Comparison of ENCODE assay signal across 21 cellular contexts in the genomic region with DNA sequence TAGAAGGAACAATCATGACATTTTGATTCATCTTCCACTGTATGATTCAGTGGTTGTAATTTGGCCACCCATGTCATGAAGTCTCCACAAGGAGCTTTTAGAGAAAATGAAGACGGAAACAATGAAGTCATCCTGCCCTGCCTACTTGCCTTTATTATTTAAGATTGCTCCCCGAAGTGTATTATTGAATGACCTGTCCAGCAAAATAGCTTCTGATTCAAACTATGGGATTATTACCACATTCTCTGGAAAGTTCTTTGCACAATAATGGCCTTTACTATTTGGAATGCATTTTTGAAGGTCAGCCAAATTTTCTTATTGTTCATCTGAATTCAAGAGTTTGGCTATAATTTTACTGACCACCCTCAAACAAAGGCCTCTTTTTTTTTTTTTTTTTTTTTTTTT.
DNase-seq lines count a peak whose midpoint lies in the region; ATAC-seq and TF ChIP-seq lines count a peak whose summit lies in the region.
"Had no signal": no experiment of that assay in that cellular context is flagged by ENCODE, and none has a peak within 500 bp of the region (broad histone marks: within the 10 kb centered on the region; RNA-seq: fewer than 3 reads in every experiment).

No MANE protein-coding gene starts in this region.

- no peak for TF ChIP-seq CTCF in heart right ventricle (IDR thresholded peaks at IDR 0.05)

- WGBS in heart right ventricle, 2 donors, result 52 to 58% methylated on average over 2 of the region's 2 CpGs
- WGBS in aorta, 2 donors, result 27 to 35% methylated on average over 2 of the region's 2 CpGs

- H3K9me3 ChIP-seq in heart right ventricle (no peaks in the 10 kb centered on the region), aorta (ENCODE audit: control insufficient read depth, low read length) (no peaks in the 10 kb centered on the region)
- H3K9me3 ChIP-seq: A549, neutrophil, Peyer's patch had no signal

- H3K27me3 ChIP-seq in heart right ventricle (no peaks in the 10 kb centered on the region), aorta (ENCODE audit: control insufficient read depth in 1 of 2, insufficient read depth in 2 of 2, low read length in 1 of 2) (no peaks in the 10 kb centered on the region)
- H3K27me3 ChIP-seq: foreskin keratinocyte, neutrophil, Peyer's patch had no signal

- H3K4me3 ChIP-seq in heart right ventricle (no peak overlapping the region), aorta (ENCODE audit: low read length in 2 of 2) (no peak overlapping the region)
- H3K4me3 ChIP-seq: A549, coronary artery, K562, Peyer's patch had no signal

- H3K27ac ChIP-seq in heart right ventricle, result peak overlapping the region in 3 of 10 donors; percentile 10 to 52 (median 36)
- H3K27ac ChIP-seq in aorta (ENCODE audit: low read depth in 1 of 2, low read length in 2 of 2), result no peak overlapping the region
- H3K27ac ChIP-seq: A549, foreskin keratinocyte, neutrophil, Peyer's patch had no signal

- in situ Hi-C loops in SK-MEL-5 (cut with HindIII; ENCODE audit: low pct_unique_long_range_greater_than_20kb, low sequenced_read_pairs), result no loop called here

- DNase-seq in heart right ventricle (no peak), Right ventricle myocardium superior (no peak), SK-MEL-5 (ENCODE audit: low read depth, low spot score) (peak; percentile 26), aorta (no peak), NCI-H1694 treated with DMSO at 0.1 percent for 48 hours (lab: John Stamatoyannopoulos, UW) (no peak), DMS53 (lab: John Stamatoyannopoulos, UW) (no peak)
- DNase-seq: activated CD4-positive, alpha-beta T cell treated with anti-CD3 and anti-CD28 coated beads, Interleukin-2, amount 10 ng/mL, durations not matched to agents 24 days and 14 days; activated T-cell treated with anti-CD3 and anti-CD28 coated beads, Interleukin-2, amount 50 U/mL, for 48 hours; foreskin keratinocyte; NCI-H146; NCI-H446; Peyer's patch; small intestine; stimulated activated naive CD4-positive, alpha-beta T cell; T-helper 9 cell had no signal

- H3K4me1 ChIP-seq in heart right ventricle (peaks cover 0 to 31% (median 8%) of the 10 kb centered on the region in 9 donors), aorta (ENCODE audit: control insufficient read depth in 1 of 2, insufficient read depth in 2 of 2, low read length in 2 of 2) (peaks cover 0 to 1% of the 10 kb centered on the region in 2 donors)
- H3K4me1 ChIP-seq: A549, foreskin keratinocyte, Peyer's patch had no signal

- no peaks in the 10 kb centered on the region for H3K36me3 ChIP-seq in heart right ventricle
- H3K36me3 ChIP-seq in aorta (ENCODE audit: control insufficient read depth in 1 of 2, insufficient read depth in 2 of 2, low read length in 1 of 2), result no peaks in the 10 kb centered on the region
- H3K36me3 ChIP-seq: neutrophil, Peyer's patch had no signal

- ATAC-seq in heart right ventricle (peak in 6 of 8 donors; percentile 30 to 74 (median 54)), Right ventricle myocardium superior (ENCODE audit: poor library complexity) (no peak), esophagus mucosa (peak; percentile 29), aorta (ENCODE audit: low FRiP score) (peak; percentile 44), GM21825 (IDR thresholded peaks at IDR 0.05; ENCODE audit: unreplicated experiment) (no peak)
- ATAC-seq: A549, foreskin keratinocyte, K562 had no signal

- intact Hi-C loops in heart right ventricle (cut with DNase I) (no loop called here), Right ventricle myocardium superior (cut with DNase I) (no loop called here), aorta (cut with DNase I) (no loop called here)

Comparison
In these comparisons a context has a peak if more than half of its experiments do, and no peak if none do; other contexts are left out.
1. ATAC-seq: peak in heart right ventricle (6 of 8), esophagus mucosa (single experiment) and aorta (single experiment); none in Right ventricle myocardium superior (single experiment) and GM21825 (single experiment).